In genomic region chr9:34635556-34635955, GRCh38 we compare ENCODE assay signal across 13 cellular contexts. TPM values are rescaled to one million over a fixed set of nuclear protein-coding genes. Genes with fewer than 3 reads are reported as not detected.
DNase-seq lines count a peak whose midpoint lies in the region; ATAC-seq, FAIRE-seq and TF ChIP-seq lines count a peak whose summit lies in the region.
"Had no signal": no experiment of that assay in that cellular context is flagged by ENCODE, and none has a peak within 500 bp of the region (broad histone marks: within the 10 kb centered on the region; RNA-seq: fewer than 3 reads in every experiment).

No MANE protein-coding gene starts in this region.

- no peak overlapping the region for H3K18ac ChIP-seq in mesenchymal stem cell (ENCODE audit: low read depth in 1 of 2, low read length in 2 of 2)

- H2AFZ ChIP-seq in DND-41 (ENCODE audit: low read depth, low read length) (no peak overlapping the region), mesenchymal stem cell (ENCODE audit: low read depth, low read length) (no peak overlapping the region)

- H3K4me1 Mint-ChIP-seq in WTC11, result peaks cover 25% of the 10 kb centered on the region

- no peak for FAIRE-seq in GM12892 (lab: Jason Lieb, UNC)

- WGBS in mesenchymal stem cell, result 96% methylated on average over 9 of the region's 14 CpGs

- H4K20me1 ChIP-seq in DND-41 (ENCODE audit: insufficient read depth, low read length), result peaks cover 16% of the 10 kb centered on the region

- no peak for TF ChIP-seq POLR2A in GM12892 (IDR thresholded peaks at IDR 0.05; ENCODE audit: low read depth, low read length)

- H3K4me2 ChIP-seq in DND-41 (ENCODE audit: insufficient read depth, low read length) (peak overlapping the region; percentile 87), mesenchymal stem cell (ENCODE audit: low read length, poor library complexity, severe bottlenecking) (no peak overlapping the region)

- H3K27me3 Mint-ChIP-seq in WTC11 (ENCODE audit: low read depth), result peaks cover 31% of the 10 kb centered on the region

- no peak overlapping the region for H3K27ac Mint-ChIP-seq in WTC11

- H3K9ac ChIP-seq in DND-41 (ENCODE audit: low read depth, low read length) (peak overlapping the region; percentile 28), mesenchymal stem cell (ENCODE audit: low read length) (peak overlapping the region; percentile 7)

- peak overlapping the region; percentile 83 for H3K4me3 Mint-ChIP-seq in WTC11

- peak overlapping the region in 1 of 2 experiments; percentile 90 for H3K14ac ChIP-seq in mesenchymal stem cell (ENCODE audit: low read length in 2 of 2)

- no peak overlapping the region for H4K91ac ChIP-seq in mesenchymal stem cell (ENCODE audit: low read length)

- H4K8ac ChIP-seq in mesenchymal stem cell (ENCODE audit: low read length), result peak overlapping the region; percentile 66

- peaks cover 10% of the 10 kb centered on the region for H3K36me3 ChIP-seq in BE2C
- peaks cover 15% of the 10 kb centered on the region for H3K36me3 ChIP-seq in DND-41 (ENCODE audit: insufficient read depth, low read length)
- H3K36me3 ChIP-seq in mesenchymal stem cell (ENCODE audit: control insufficient read depth in 1 of 2, insufficient read depth in 2 of 2, low read depth in 1 of 2, low read length in 2 of 2), result peaks cover 11 to 13% of the 10 kb centered on the region in 2 experiments

- no peak for TF ChIP-seq CTCF in BE2C (IDR thresholded peaks at IDR 0.05; ENCODE audit: low read depth, low read length)
- no peak for TF ChIP-seq CTCF in DND-41 (IDR thresholded peaks at IDR 0.05; ENCODE audit: borderline replicate concordance, extremely low read depth, low read length, poor library complexity, severe bottlenecking)
- TF ChIP-seq CTCF in WTC11 (IDR thresholded peaks at IDR 0.05), result no peak

- H2AK5ac ChIP-seq in mesenchymal stem cell (ENCODE audit: low read length, severe bottlenecking), result no peak overlapping the region

- H3K23ac ChIP-seq in mesenchymal stem cell (ENCODE audit: low read length in 2 of 2), result peak overlapping the region in 1 of 2 experiments; percentile 34

- H3K9me3 Mint-ChIP-seq in WTC11, result no peaks in the 10 kb centered on the region

- peaks cover 4% of the 10 kb centered on the region for H3K36me3 Mint-ChIP-seq in WTC11

- H3K27me3 ChIP-seq in BE2C, result peaks cover under 1% of the 10 kb centered on the region
- no peaks in the 10 kb centered on the region for H3K27me3 ChIP-seq in DND-41 (ENCODE audit: insufficient read depth, low read length, poor library complexity)
- peaks cover 5 to 11% of the 10 kb centered on the region in 2 experiments for H3K27me3 ChIP-seq in mesenchymal stem cell (ENCODE audit: control insufficient read depth in 1 of 2, insufficient read depth in 1 of 2, low read length in 2 of 2)

- peaks cover 22% of the 10 kb centered on the region for H3K79me1 ChIP-seq in mesenchymal stem cell (replicated peaks; ENCODE audit: low read length, poor library complexity, severe bottlenecking)

- H2BK12ac ChIP-seq in mesenchymal stem cell (ENCODE audit: low read length in 2 of 2), result no peak overlapping the region

- H3K4me3 ChIP-seq in BE2C (ENCODE audit: low read depth, low read length) (peak overlapping the region; percentile 92), DND-41 (ENCODE audit: low read depth in 1 of 2, low read length in 2 of 2) (peak overlapping the region in 1 of 2 experiments; percentile 69; a peak in 2 of 4 replicates), mesenchymal stem cell (ENCODE audit: insufficient read depth in 1 of 2, low read depth in 1 of 2, low read length in 2 of 2) (peak overlapping the region; percentile 14 to 35)

- H3K9me3 ChIP-seq in BE2C (no peaks in the 10 kb centered on the region), DND-41 (ENCODE audit: insufficient read depth, low read length, severe bottlenecking) (no peaks in the 10 kb centered on the region), mesenchymal stem cell (ENCODE audit: control insufficient read depth, low read length) (no peaks in the 10 kb centered on the region)

- peaks cover 25% of the 10 kb centered on the region for H3K79me2 ChIP-seq in DND-41 (ENCODE audit: insufficient read depth, low read length)

- H2BK5ac ChIP-seq in mesenchymal stem cell (ENCODE audit: low read depth, low read length, poor library complexity, severe bottlenecking), result no peak overlapping the region

- no peak overlapping the region for H2BK120ac ChIP-seq in mesenchymal stem cell (ENCODE audit: low read depth, low read length)

- POLR2A ChIA-PET in WTC11 (lab: Charles Lee), result no interaction called here

- H3K4me1 ChIP-seq in BE2C, result peaks cover 5% of the 10 kb centered on the region
- H3K4me1 ChIP-seq in DND-41 (ENCODE audit: insufficient read depth, low read length), result peaks cover 33% of the 10 kb centered on the region
- peaks cover 19% of the 10 kb centered on the region for H3K4me1 ChIP-seq in mesenchymal stem cell (ENCODE audit: control insufficient read depth, insufficient read depth, low read depth, low read length)

- no peak overlapping the region for H2BK15ac ChIP-seq in mesenchymal stem cell (ENCODE audit: low read depth, poor library complexity, severe bottlenecking)

- H3K27ac ChIP-seq in DND-41 (ENCODE audit: low read length), result no peak overlapping the region
- H3K27ac ChIP-seq in mesenchymal stem cell (ENCODE audit: low read length, poor library complexity, severe bottlenecking), result no peak overlapping the region

- DNase-seq in BE2C (no peak), DND-41 (no peak), WTC11 (ENCODE audit: low spot score) (no peak), mesenchymal stem cell (no peak), middle frontal gyrus (ENCODE audit: extremely low spot score, low spot score) (no peak), NOMO-1 (lab: John Stamatoyannopoulos, UW; ENCODE audit: unreplicated experiment in 2 of 2) (no peak), GM12892 (ENCODE audit: insufficient read length) (no peak)
- DNase-seq: cortex of kidney, NCI-H510A, SHP77 treated with DMSO at 0.1 percent for 48 hours had no signal

- CTCF ChIA-PET in WTC11 (lab: Charles Lee), result interaction anchor here (0.5 to 6.7 kb wide), 9 partner anchors 10 to 232 kb away, joined by 3 to 94 read pairs (median 7); partner anchors contain the start of genes GALT and RPP25L

- H3K4ac ChIP-seq in mesenchymal stem cell (ENCODE audit: low read depth in 1 of 2, low read length in 2 of 2), result no peak overlapping the region

- ATAC-seq in DND-41 (ENCODE audit: insufficient read depth, low read depth) (no peak), WTC11 (no peak), GM19463 (IDR thresholded peaks at IDR 0.05; ENCODE audit: unreplicated experiment) (no peak)

TF ChIP-seq in WTC11, 78 proteins besides CTCF, POLR2A, EP300 and RAD21:
- TF ChIP-seq SP1 (CRISPR knock-in tag; conservative IDR thresholded peaks at IDR 0.05), result no peak
- TF ChIP-seq FOXP1 (CRISPR knock-in tag; IDR thresholded peaks at IDR 0.05; ENCODE audit: borderline replicate concordance), result 0 out of 2 replicates have a peak, but pooled peaks have one; percentile 31

RNA-seq across cellular contexts. Expression of gene SIGMAR1, which starts 2.0 kb away (rescaled TPM):
- 226 TPM for polyA plus RNA-seq in BE2C (2012; ENCODE audit: insufficient read depth, insufficient read length, low read depth)
- 108 to 116 TPM (median 109 TPM) in 3 replicates for total RNA-seq in WTC11 (2021)
- 83.0 TPM for polyA plus RNA-seq in mesenchymal stem cell (2013, experiment 1 of 2)
- polyA plus RNA-seq in mesenchymal stem cell (2013, experiment 2 of 2), result 83.4 TPM
- 28.8 TPM for polyA plus RNA-seq in GM12892 (2012; ENCODE audit: missing spikeins)

RNA-seq across cellular contexts. Expression of gene ARID3C, which starts 6.7 kb away (rescaled TPM):
- polyA plus RNA-seq in BE2C (2012; ENCODE audit: insufficient read depth, insufficient read length, low read depth), result not detected
- total RNA-seq in WTC11 (2021), result 0.14 to 0.23 TPM (median 0.15 TPM) in 3 replicates
- 0.04 TPM for polyA plus RNA-seq in mesenchymal stem cell (2013, experiment 1 of 2)
- 0.04 TPM for polyA plus RNA-seq in mesenchymal stem cell (2013, experiment 2 of 2)
- polyA plus RNA-seq in GM12892 (2012; ENCODE audit: missing spikeins), result not detected
- total RNA-seq: mucosa of gallbladder, temporal lobe had no signal

RNA-seq across cellular contexts. Expression of gene GALT, which starts 10.9 kb away (rescaled TPM):
- 58.3 TPM for polyA plus RNA-seq in BE2C (2012; ENCODE audit: insufficient read depth, insufficient read length, low read depth)
- 35.9 to 39.7 TPM (median 37.6 TPM) in 3 replicates for total RNA-seq in WTC11 (2021)
- polyA plus RNA-seq in mesenchymal stem cell (2013, experiment 1 of 2), result 28.6 TPM
- 26.5 TPM for polyA plus RNA-seq in mesenchymal stem cell (2013, experiment 2 of 2)
- 22.8 TPM for polyA plus RNA-seq in GM12892 (2012; ENCODE audit: missing spikeins)

RNA-seq across cellular contexts. Expression of gene DCTN3, which starts 15.3 kb away (rescaled TPM):
- polyA plus RNA-seq in BE2C (2012; ENCODE audit: insufficient read depth, insufficient read length, low read depth), result 154 TPM
- 23.8 to 28.7 TPM (median 27.5 TPM) in 3 replicates for total RNA-seq in WTC11 (2021)
- polyA plus RNA-seq in mesenchymal stem cell (2013, experiment 1 of 2), result 96.8 TPM
- polyA plus RNA-seq in mesenchymal stem cell (2013, experiment 2 of 2), result 99.4 TPM
- polyA plus RNA-seq in GM12892 (2012; ENCODE audit: missing spikeins), result 92.0 TPM

RNA-seq across cellular contexts. Expression of gene IL11RA, which starts 16.4 kb away (rescaled TPM):
- polyA plus RNA-seq in BE2C (2012; ENCODE audit: insufficient read depth, insufficient read length, low read depth), result 32.9 TPM
- 7.2 to 8.6 TPM (median 7.6 TPM) in 3 replicates for total RNA-seq in WTC11 (2021)
- polyA plus RNA-seq in mesenchymal stem cell (2013, experiment 1 of 2), result 13.4 TPM
- polyA plus RNA-seq in mesenchymal stem cell (2013, experiment 2 of 2), result 13.5 TPM
- 11.6 TPM for polyA plus RNA-seq in GM12892 (2012; ENCODE audit: missing spikeins)
